ENCODE assay signal across 25 cellular contexts in genomic region chr2:108363900-108364225, GRCh38. TPM values are rescaled to one million over a fixed set of nuclear protein-coding genes. Genes with fewer than 3 reads are reported as not detected.
A peak's percentile ranks its signal among the peaks of the same experiment; 100 is the strongest.
DNase-seq lines count a peak whose midpoint lies in the region; TF ChIP-seq lines count a peak whose summit lies in the region.
"Had no signal": no experiment of that assay in that cellular context is flagged by ENCODE, and none has a peak within 500 bp of the region (broad histone marks: within the 10 kb centered on the region; RNA-seq: fewer than 3 reads in every experiment).

No MANE protein-coding gene starts in this region.

- dilution Hi-C loops in mammary epithelial cell (cut with HindIII; ENCODE audit: low sequenced_read_pairs): no loop called here

- H3K36me3 Mint-ChIP-seq in T-helper 2 cell treated with Interferon-gamma antibody and Interleukin-4, amounts not matched to agents 5 μg/mL and 100 μg/mL, for 36 hours (ENCODE audit: low read depth): no peaks in the 10 kb centered on the region
- H3K36me3 Mint-ChIP-seq: activated naive CD8-positive, alpha-beta T cell; naive B cell had no signal

- peaks cover 19% of the 10 kb centered on the region for H3K27me3 Mint-ChIP-seq in T-helper 2 cell treated with Interferon-gamma antibody and Interleukin-4, amounts not matched to agents 5 μg/mL and 100 μg/mL, for 36 hours (ENCODE audit: low read depth)

- H3K9me3 Mint-ChIP-seq in T-helper 2 cell treated with Interferon-gamma antibody and Interleukin-4, amounts not matched to agents 5 μg/mL and 100 μg/mL, for 36 hours: no peaks in the 10 kb centered on the region
- H3K9me3 Mint-ChIP-seq: activated T-helper 2 cell treated with anti-CD3 and anti-CD28 coated beads, Interferon-gamma antibody, Interleukin-2, Interleukin-4, amounts not matched to agents 10 μg/mL and 5 μg/mL and 100 μg/mL, durations not matched to agents 14 hours and 24 hours and 36 hours; naive B cell had no signal

- H3K4me1 Mint-ChIP-seq in T-helper 2 cell treated with Interferon-gamma antibody and Interleukin-4, amounts not matched to agents 5 μg/mL and 100 μg/mL, for 36 hours (ENCODE audit: low read depth): peaks cover 4% of the 10 kb centered on the region

- H2BK12ac ChIP-seq in mesenchymal stem cell (ENCODE audit: low read length in 2 of 2): peak overlapping the region in 1 of 2 experiments; percentile 31

- TF ChIP-seq CTCF in mammary epithelial cell (conservative IDR thresholded peaks at IDR 0.05 in 1 of 2, IDR thresholded peaks at IDR 0.05 in 1 of 2; ENCODE audit: extremely low read depth in 1 of 2, insufficient read depth in 1 of 2, low read depth in 1 of 2, low read length in 2 of 2) (no peak), brain microvascular endothelial cell (IDR thresholded peaks at IDR 0.05; ENCODE audit: low read depth, low read length, missing control alignments) (no peak)

- H3K4ac ChIP-seq in mesenchymal stem cell (ENCODE audit: low read depth in 1 of 2, low read length in 2 of 2): no peak overlapping the region

- peak overlapping the region; percentile 25 for H2AFZ ChIP-seq in mammary epithelial cell (ENCODE audit: low read depth, low read length)
- H2AFZ ChIP-seq in mesenchymal stem cell (ENCODE audit: low read depth, low read length): no peak overlapping the region

- CTCF ChIA-PET in mammary epithelial cell (lab: Charles Lee; ENCODE audit: low non-redundant PET): no interaction called here

- no peaks in the 10 kb centered on the region for H4K20me1 ChIP-seq in mammary epithelial cell (ENCODE audit: insufficient read depth, low read length)

- intact Hi-C loops in mammary epithelial cell (cut with micrococcal nuclease): no loop called here

- H3K14ac ChIP-seq in mesenchymal stem cell (ENCODE audit: low read length in 2 of 2): no peak overlapping the region

- H3K79me2 ChIP-seq in mammary epithelial cell (ENCODE audit: insufficient read depth, low read length): no peaks in the 10 kb centered on the region

- in situ Hi-C loops in mammary epithelial cell (cut with MboI; ENCODE audit: low sequenced_read_pairs in 2 of 2) (no loop called here), brain microvascular endothelial cell (cut with HindIII; ENCODE audit: low pct_ligation_motif_present, low sequenced_read_pairs) (no loop called here)

- no peak overlapping the region for H3K27ac Mint-ChIP-seq in T-helper 2 cell treated with Interferon-gamma antibody and Interleukin-4, amounts not matched to agents 5 μg/mL and 100 μg/mL, for 36 hours
- H3K27ac Mint-ChIP-seq: activated naive CD8-positive, alpha-beta T cell; activated T-helper 2 cell treated with anti-CD3 and anti-CD28 coated beads, Interferon-gamma antibody, Interleukin-2, Interleukin-4, amounts not matched to agents 10 μg/mL and 5 μg/mL and 100 μg/mL, durations not matched to agents 14 hours and 24 hours and 36 hours had no signal

- H3K4me1 ChIP-seq in mammary epithelial cell (ENCODE audit: insufficient read depth, low read length) (peaks cover 7% of the 10 kb centered on the region), mesenchymal stem cell (ENCODE audit: control insufficient read depth, insufficient read depth, low read depth, low read length) (peaks cover 4% of the 10 kb centered on the region)
- H3K4me1 ChIP-seq: ascending aorta, heart left ventricle, suprapubic skin had no signal

- no peak overlapping the region for H2BK120ac ChIP-seq in mesenchymal stem cell (ENCODE audit: low read depth, low read length)

- H3K27ac ChIP-seq in mammary epithelial cell (ENCODE audit: insufficient read depth, low read depth, low read length) (no peak overlapping the region), mesenchymal stem cell (ENCODE audit: low read length, poor library complexity, severe bottlenecking) (peak overlapping the region; percentile 43), brain microvascular endothelial cell (no peak overlapping the region)
- H3K27ac ChIP-seq: ascending aorta, C4-2B, RWPE1, suprapubic skin had no signal

- H3K4me3 ChIP-seq in mammary epithelial cell (replicated peaks in 1 of 3; ENCODE audit: insufficient read depth in 1 of 3, low read depth in 2 of 3, low read length in 3 of 3) (no peak overlapping the region), mesenchymal stem cell (ENCODE audit: insufficient read depth in 1 of 2, low read depth in 1 of 2, low read length in 2 of 2) (no peak overlapping the region), brain microvascular endothelial cell (ENCODE audit: low read depth, low read length) (no peak overlapping the region)
- H3K4me3 ChIP-seq: ascending aorta, heart left ventricle, K562, suprapubic skin had no signal

- peaks cover 1% of the 10 kb centered on the region for H3K79me1 ChIP-seq in mesenchymal stem cell (replicated peaks; ENCODE audit: low read length, poor library complexity, severe bottlenecking)

- H3K27me3 ChIP-seq in mammary epithelial cell (ENCODE audit: insufficient read depth, low read length) (no peaks in the 10 kb centered on the region), mesenchymal stem cell (ENCODE audit: control insufficient read depth in 1 of 2, insufficient read depth in 1 of 2, low read length in 2 of 2) (no peaks in the 10 kb centered on the region), brain microvascular endothelial cell (replicated peaks) (no peaks in the 10 kb centered on the region)
- H3K27me3 ChIP-seq: ascending aorta, heart left ventricle, suprapubic skin had no signal

- H4K8ac ChIP-seq in mesenchymal stem cell (ENCODE audit: low read length): no peak overlapping the region

- no peaks in the 10 kb centered on the region for H3K36me3 ChIP-seq in mammary epithelial cell (ENCODE audit: insufficient read depth, low read length)
- no peaks in the 10 kb centered on the region for H3K36me3 ChIP-seq in mesenchymal stem cell (ENCODE audit: control insufficient read depth in 1 of 2, insufficient read depth in 2 of 2, low read depth in 1 of 2, low read length in 2 of 2)
- no peaks in the 10 kb centered on the region for H3K36me3 ChIP-seq in brain microvascular endothelial cell (replicated peaks)
- H3K36me3 ChIP-seq: ascending aorta, heart left ventricle, suprapubic skin had no signal

- H3K9me3 ChIP-seq in mammary epithelial cell (replicated peaks; ENCODE audit: insufficient read depth, low read length): peaks cover 22% of the 10 kb centered on the region
- H3K9me3 ChIP-seq in mesenchymal stem cell (ENCODE audit: control insufficient read depth, low read length): peaks cover 22% of the 10 kb centered on the region
- H3K9me3 ChIP-seq: suprapubic skin had no signal

- peak overlapping the region; percentile 32 for H2AK5ac ChIP-seq in mesenchymal stem cell (ENCODE audit: low read length, severe bottlenecking)

- peak; percentile 18 for DNase-seq in AG08395 (ENCODE audit: low spot score)
- DNase-seq in LHCN-M2 (ENCODE audit: low read depth): peak; percentile 54
- DNase-seq in mammary epithelial cell: no peak
- no peak for DNase-seq in mesenchymal stem cell
- no peak for DNase-seq in activated T-cell treated with anti-CD3 and anti-CD28 coated beads for 4 hours
- no peak for DNase-seq in T-helper 9 cell
- DNase-seq in brain microvascular endothelial cell: no peak
- no peak for DNase-seq in T-helper 2 cell treated with Interferon-gamma antibody and Interleukin-4, amounts not matched to agents 5 μg/mL and 100 μg/mL, for 36 hours (ENCODE audit: low spot score)
- DNase-seq: activated CD4-positive, alpha-beta T cell treated with anti-CD3 and anti-CD28 coated beads, Interleukin-2, amount 50 U/mL, for 4 hours; activated CD8-positive, alpha-beta memory T cell treated with anti-CD3 and anti-CD28 coated beads, Interleukin-2, amount 50 U/mL, for 48 hours; heart left ventricle; left colon; mesendoderm; naive B cell; NCI-H1694 treated with DMSO at 0.1 percent for 48 hours; NCI-H526 treated with DMSO at 0.1 percent for 48 hours; small intestine had no signal

- no TSS peak for BruUV-seq in mammary epithelial cell (replicated peaks; lab: Mats Ljungman, UMichigan)

- H3K4me2 ChIP-seq in mammary epithelial cell (ENCODE audit: insufficient read depth, low read depth, low read length): no peak overlapping the region
- H3K4me2 ChIP-seq in mesenchymal stem cell (ENCODE audit: low read length, poor library complexity, severe bottlenecking): no peak overlapping the region

- 43% methylated on average over 1 of the region's 1 CpG for WGBS in mammary epithelial cell (ENCODE audit: low coverage, missing lambda C conversion rate)
- WGBS in mesenchymal stem cell: 60% methylated on average over 1 of the region's 1 CpG

- H2BK5ac ChIP-seq in mesenchymal stem cell (ENCODE audit: low read depth, low read length, poor library complexity, severe bottlenecking): no peak overlapping the region

- H4K91ac ChIP-seq in mesenchymal stem cell (ENCODE audit: low read length): no peak overlapping the region

- H3K18ac ChIP-seq in mesenchymal stem cell (ENCODE audit: low read depth in 1 of 2, low read length in 2 of 2): no peak overlapping the region

- H2BK15ac ChIP-seq in mesenchymal stem cell (ENCODE audit: low read depth, poor library complexity, severe bottlenecking): no peak overlapping the region

- H3K9ac ChIP-seq in mammary epithelial cell (ENCODE audit: insufficient read depth, low read length) (no peak overlapping the region), mesenchymal stem cell (ENCODE audit: low read length) (peak overlapping the region; percentile 51)

- no peak overlapping the region for H3K4me3 Mint-ChIP-seq in T-helper 2 cell treated with Interferon-gamma antibody and Interleukin-4, amounts not matched to agents 5 μg/mL and 100 μg/mL, for 36 hours
- H3K4me3 Mint-ChIP-seq: activated naive CD8-positive, alpha-beta T cell; naive B cell had no signal

- H3K23ac ChIP-seq in mesenchymal stem cell (ENCODE audit: low read length in 2 of 2): no peak overlapping the region

RNA-seq across cellular contexts. Expression of gene SULT1C4, which starts 13.9 kb away (rescaled TPM):
- total RNA-seq in LHCN-M2 (2014; rRNA removed): not detected in 2 replicates
- polyA plus RNA-seq in LHCN-M2 (2012): not detected
- total RNA-seq in mammary epithelial cell: not detected
- polyA plus RNA-seq in mammary epithelial cell: not detected
- not detected for polyA minus RNA-seq in mammary epithelial cell
- 17.1 TPM for polyA plus RNA-seq in mesenchymal stem cell (2013, experiment 1 of 2)
- 17.2 TPM for polyA plus RNA-seq in mesenchymal stem cell (2013, experiment 2 of 2)
- total RNA-seq: activated T-helper 2 cell treated with anti-CD3 and anti-CD28 coated beads, Interferon-gamma antibody, Interleukin-2, Interleukin-4, amounts not matched to agents 10 μg/mL and 5 μg/mL and 100 μg/mL, durations not matched to agents 14 hours and 24 hours and 36 hours; T-helper 2 cell treated with Interferon-gamma antibody and Interleukin-4, amounts not matched to agents 100 ng/mL and 5 ng/mL, for 36 hours had no signal

Comparison
In these comparisons a context has a peak if more than half of its experiments do, and no peak if none do; other contexts are left out.
1. DNase-seq: peak in AG08395 (single experiment) and LHCN-M2 (single experiment); none in mammary epithelial cell (single experiment), mesenchymal stem cell (single experiment), activated T-cell treated with anti-CD3 and anti-CD28 coated beads for 4 hours (single experiment), T-helper 9 cell (single experiment), brain microvascular endothelial cell (single experiment) and T-helper 2 cell treated with Interferon-gamma antibody and Interleukin-4, amounts not matched to agents 5 μg/mL and 100 μg/mL, for 36 hours (single experiment).